ENCODE assay signal across 11 cellular contexts in genomic region chr18:63644142-63644541, GRCh38. TPM values are rescaled to one million over a fixed set of nuclear protein-coding genes. Genes with fewer than 3 reads are reported as not detected.
"Had no signal": no experiment of that assay in that cellular context is flagged by ENCODE, and none has a peak within 500 bp of the region (broad histone marks: within the 10 kb centered on the region; RNA-seq: fewer than 3 reads in every experiment).

Gene SERPINB4 (minus strand): TSS chr18:63644256. CDS start chr18:63643577, 679 bp downstream.

RNA-seq across cellular contexts. Expression of gene SERPINB4, which starts in this region (rescaled TPM):
- total RNA-seq: activated B cell treated with CpG ODN at 0.5 μM for 24 hours; activated CD8-positive, alpha-beta T cell treated with anti-CD3 and anti-CD28 coated beads for 36 hours; activated T-cell treated with anti-CD3 and anti-CD28 coated beads, Interleukin-2, amount 50 U/mL, for 4 hours; activated T-helper 17 cell treated with anti-CD3 and anti-CD28 coated beads, Interleukin-2, amount 50 U/mL, for 72 hours; astrocyte; chondrocyte; dermis blood vessel endothelial cell; foreskin keratinocyte; heart left ventricle; T-cell; T-helper 2 cell treated with Interferon-gamma antibody and Interleukin-4, amounts not matched to agents 100 ng/mL and 5 ng/mL, for 36 hours had no signal
